ENCODE assay signal across 8 cellular contexts in the genomic region with DNA sequence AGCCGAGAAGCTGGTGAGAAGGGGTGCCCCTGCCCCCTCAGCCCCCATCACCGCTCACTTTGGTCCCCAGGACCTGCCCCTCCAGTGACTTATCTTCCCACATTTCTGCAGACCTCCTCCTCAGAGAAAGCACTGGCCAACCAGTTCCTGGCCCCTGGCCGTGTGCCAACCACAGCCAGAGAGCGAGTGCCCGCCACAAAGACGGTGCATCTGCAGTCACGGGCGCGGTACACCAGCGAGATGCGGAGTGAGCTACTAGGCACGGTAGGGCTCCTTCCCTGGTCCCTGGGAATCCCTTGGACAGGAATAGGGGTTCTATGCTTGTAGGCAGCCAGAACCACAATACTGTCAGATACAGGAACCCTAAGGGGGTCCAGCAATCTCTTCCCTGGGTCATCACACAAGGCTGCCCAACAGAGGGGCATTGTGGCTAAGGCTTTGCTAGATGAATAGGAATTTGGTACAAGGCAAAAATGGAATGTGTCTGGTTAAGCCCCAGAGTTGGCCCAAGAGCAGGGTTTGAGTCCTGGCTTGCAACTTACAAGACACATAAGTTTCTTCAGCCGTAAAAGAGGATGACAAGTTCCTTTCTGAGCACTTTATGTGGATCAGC. TPM values are rescaled to one million over a fixed set of nuclear protein-coding genes. Genes with fewer than 3 reads are reported as not detected.
DNase-seq lines count a peak whose midpoint lies in the region; ATAC-seq and TF ChIP-seq lines count a peak whose summit lies in the region.

No MANE protein-coding gene starts in this region.

- H3K4me1 ChIP-seq in liver (ENCODE audit: control insufficient read depth in 4 of 4, insufficient read depth in 4 of 4, low read length in 3 of 4): peaks cover 0 to 15% (median 12%) of the 10 kb centered on the region in 4 donors
- H3K4me1 ChIP-seq in upper lobe of left lung: peaks cover 14 to 17% (median 15%) of the 10 kb centered on the region in 4 donors

- TF ChIP-seq CTCF in liver (IDR thresholded peaks at IDR 0.05; ENCODE audit: low read depth, low read length, missing input control) (no peak), upper lobe of left lung (IDR thresholded peaks at IDR 0.05) (no peak)

- H3K27ac ChIP-seq in liver (ENCODE audit: low read depth in 1 of 2, low read length in 2 of 2): peak overlapping the region in 1 of 2 donors; percentile 97
- peak overlapping the region in 2 of 4 donors; percentile 95 to 96 for H3K27ac ChIP-seq in upper lobe of left lung

- no peak for ATAC-seq in activated naive CD8-positive, alpha-beta T cell treated with anti-CD3 and anti-CD28 coated beads, Interleukin-2, amount 50 U/mL, for 24 hours
- no peak for ATAC-seq in upper lobe of left lung (ENCODE audit: low FRiP score in 2 of 2)
- no peak for ATAC-seq in HG03108 (IDR thresholded peaks at IDR 0.05; ENCODE audit: unreplicated experiment)
- ATAC-seq in GM21381 (IDR thresholded peaks at IDR 0.05; ENCODE audit: unreplicated experiment): no peak

- no peak for TF ChIP-seq RAD21 in liver (IDR thresholded peaks at IDR 0.05)

- no peak for TF ChIP-seq EP300 in upper lobe of left lung (IDR thresholded peaks at IDR 0.05)

- no peaks in the 10 kb centered on the region for H3K9me3 Mint-ChIP-seq in activated naive CD4-positive, alpha-beta T cell treated with anti-CD3 and anti-CD28 coated beads for 36 hours
- H3K9me3 Mint-ChIP-seq in activated naive CD8-positive, alpha-beta T cell treated with anti-CD3 and anti-CD28 coated beads, Interleukin-2, amount 50 U/mL, for 24 hours: no peaks in the 10 kb centered on the region

- no peak overlapping the region for H3K9ac ChIP-seq in liver (ENCODE audit: low read depth in 1 of 2, low read length in 2 of 2)

- H3K36me3 Mint-ChIP-seq in activated naive CD4-positive, alpha-beta T cell treated with anti-CD3 and anti-CD28 coated beads for 36 hours (ENCODE audit: low read depth): peaks cover 19% of the 10 kb centered on the region
- H3K36me3 Mint-ChIP-seq in activated naive CD8-positive, alpha-beta T cell treated with anti-CD3 and anti-CD28 coated beads, Interleukin-2, amount 50 U/mL, for 24 hours (ENCODE audit: low read depth): peaks cover 23% of the 10 kb centered on the region

- H3K27me3 ChIP-seq in liver (ENCODE audit: control insufficient read depth in 4 of 4, insufficient read depth in 4 of 4, low read length in 3 of 4) (no peaks in the 10 kb centered on the region), upper lobe of left lung (no peaks in the 10 kb centered on the region)

- peak overlapping the region; percentile 57 to 92 (median 61) for H3K4me3 ChIP-seq in liver (ENCODE audit: low read depth in 1 of 3, low read length in 3 of 3)
- H3K4me3 ChIP-seq in upper lobe of left lung: peak overlapping the region in 3 of 4 donors; percentile 67 to 79 (median 77)

- intact Hi-C loops in activated naive CD4-positive, alpha-beta T cell treated with anti-CD3 and anti-CD28 coated beads for 36 hours (cut with micrococcal nuclease): loop anchor here (5.0 kb wide), 1 partner anchor 66 kb away; the partner anchor contains the start of gene ANKLE1

- H3K27ac Mint-ChIP-seq in activated naive CD4-positive, alpha-beta T cell treated with anti-CD3 and anti-CD28 coated beads for 36 hours: peak overlapping the region; percentile 97
- peak overlapping the region; percentile 79 for H3K27ac Mint-ChIP-seq in activated naive CD8-positive, alpha-beta T cell treated with anti-CD3 and anti-CD28 coated beads, Interleukin-2, amount 50 U/mL, for 24 hours

- CTCF ChIA-PET in activated naive CD4-positive, alpha-beta T cell treated with anti-CD3 and anti-CD28 coated beads for 36 hours (lab: Charles Lee): interaction anchor here (0.7 to 1.3 kb wide), 2 partner anchors 10 to 25 kb away, joined by 4 read pairs; partner anchors contain the start of gene OCEL1

- 88% methylated on average over 13 of the region's 13 CpGs for WGBS in liver
- 85 to 91% methylated on average over 8 to 12 of the region's 13 CpGs for WGBS in upper lobe of left lung, 2 donors

- no peak for DNase-seq in activated naive CD4-positive, alpha-beta T cell treated with anti-CD3 and anti-CD28 coated beads for 36 hours
- no peak for DNase-seq in activated naive CD4-positive, alpha-beta T cell treated with Interleukin-2 at 50 U/mL for 16 hours
- no peak for DNase-seq in activated naive CD8-positive, alpha-beta T cell treated with anti-CD3 and anti-CD28 coated beads, Interleukin-2, amount 50 U/mL, for 24 hours
- no peak for DNase-seq in upper lobe of left lung
- no peak for DNase-seq in NCI-H526 (lab: John Stamatoyannopoulos, UW)

- H3K4me1 Mint-ChIP-seq in activated naive CD4-positive, alpha-beta T cell treated with anti-CD3 and anti-CD28 coated beads for 36 hours (ENCODE audit: low read depth): peaks cover 10% of the 10 kb centered on the region
- H3K4me1 Mint-ChIP-seq in activated naive CD8-positive, alpha-beta T cell treated with anti-CD3 and anti-CD28 coated beads, Interleukin-2, amount 50 U/mL, for 24 hours: peaks cover 20% of the 10 kb centered on the region

- no peak for TF ChIP-seq POLR2A in upper lobe of left lung (IDR thresholded peaks at IDR 0.05)

- peaks cover 4 to 25% (median 8%) of the 10 kb centered on the region in 4 donors for H3K36me3 ChIP-seq in liver (ENCODE audit: control insufficient read depth in 4 of 4, insufficient read depth in 3 of 4, low read depth in 1 of 4, low read length in 3 of 4)
- H3K36me3 ChIP-seq in upper lobe of left lung: peaks cover 8 to 46% (median 33%) of the 10 kb centered on the region in 4 donors

- H3K9me3 ChIP-seq in liver (ENCODE audit: control insufficient read depth in 4 of 4, low read length in 3 of 4): no peaks in the 10 kb centered on the region
- no peaks in the 10 kb centered on the region for H3K9me3 ChIP-seq in upper lobe of left lung

- H3K4me3 Mint-ChIP-seq in activated naive CD4-positive, alpha-beta T cell treated with anti-CD3 and anti-CD28 coated beads for 36 hours: peak overlapping the region; percentile 85
- H3K4me3 Mint-ChIP-seq in activated naive CD8-positive, alpha-beta T cell treated with anti-CD3 and anti-CD28 coated beads, Interleukin-2, amount 50 U/mL, for 24 hours: peak overlapping the region; percentile 80

- no peaks in the 10 kb centered on the region for H3K27me3 Mint-ChIP-seq in activated naive CD4-positive, alpha-beta T cell treated with anti-CD3 and anti-CD28 coated beads for 36 hours (ENCODE audit: low read depth)
- no peaks in the 10 kb centered on the region for H3K27me3 Mint-ChIP-seq in activated naive CD8-positive, alpha-beta T cell treated with anti-CD3 and anti-CD28 coated beads, Interleukin-2, amount 50 U/mL, for 24 hours

TF ChIP-seq in liver, 16 proteins besides CTCF, POLR2A, EP300 and RAD21 (continues in another document):
- no peak for TF ChIP-seq JUND (IDR thresholded peaks at IDR 0.05)
- no peak for TF ChIP-seq ZBTB33 (IDR thresholded peaks at IDR 0.05)
- TF ChIP-seq ATF3 (IDR thresholded peaks at IDR 0.05): no peak
- TF ChIP-seq MAX (IDR thresholded peaks at IDR 0.05): no peak
- TF ChIP-seq GABPA (IDR thresholded peaks at IDR 0.05 in 1 of 2, conservative IDR thresholded peaks at IDR 0.05 in 1 of 2): no peak
- no peak for TF ChIP-seq NR2F2 (IDR thresholded peaks at IDR 0.05)
- no peak for TF ChIP-seq FOXA1 (IDR thresholded peaks at IDR 0.05)
- TF ChIP-seq TAF1 (conservative IDR thresholded peaks at IDR 0.05): no peak
- TF ChIP-seq SP1 (IDR thresholded peaks at IDR 0.05): no peak
- TF ChIP-seq HNF4G (IDR thresholded peaks at IDR 0.05): no peak
- no peak for TF ChIP-seq RXRA (IDR thresholded peaks at IDR 0.05)
- no peak for TF ChIP-seq YY1 (IDR thresholded peaks at IDR 0.05)

RNA-seq across cellular contexts. Expression of gene USE1, which starts 1.0 kb away (rescaled TPM):
- 10 to 100 TPM; 24.7 to 25.3 TPM for total RNA-seq in activated naive CD4-positive, alpha-beta T cell treated with anti-CD3 and anti-CD28 coated beads for 36 hours
- 10 to 100 TPM in 1 of 2 donors, 1 to 10 TPM in 1; 9.6 to 13.6 TPM for total RNA-seq in liver
- 10 to 100 TPM; 22.6 to 27.8 TPM for polyA plus RNA-seq in liver
- 10 to 100 TPM; 21.6 to 49.3 (median 23.9) TPM for total RNA-seq in upper lobe of left lung

RNA-seq across cellular contexts. Expression of gene OCEL1, which starts 9.9 kb away (rescaled TPM):
- 1 to 10 TPM; 8.7 to 9.3 TPM for total RNA-seq in activated naive CD4-positive, alpha-beta T cell treated with anti-CD3 and anti-CD28 coated beads for 36 hours
- total RNA-seq in liver: 10 to 100 TPM in 1 of 2 donors, 1 to 10 TPM in 1; 4.9 to 10.5 TPM
- 10 to 100 TPM; 31.1 to 32.5 TPM for polyA plus RNA-seq in liver
- total RNA-seq in upper lobe of left lung: 10 to 100 TPM; 12.3 to 37.7 (median 25.8) TPM

RNA-seq across cellular contexts. Expression of gene NR2F6, which starts 29.6 kb away (rescaled TPM):
- total RNA-seq in activated naive CD4-positive, alpha-beta T cell treated with anti-CD3 and anti-CD28 coated beads for 36 hours: 1 to 10 TPM; 5.3 to 6.0 TPM
- total RNA-seq in liver (10 to 100 TPM; 52.2 to 86.1 TPM), upper lobe of left lung (10 to 100 TPM; 55.5 to 86.8 (median 63.1) TPM)
- polyA plus RNA-seq in liver: 10 to 100 TPM; 30.5 to 53.1 TPM

RNA-seq across cellular contexts. Expression of gene USHBP1, which starts 48.4 kb away (rescaled TPM):
- total RNA-seq in activated naive CD4-positive, alpha-beta T cell treated with anti-CD3 and anti-CD28 coated beads for 36 hours: under 1 TPM in 1 of 2 experiments, not detected in 1; 0.20 TPM
- total RNA-seq in liver (1 to 10 TPM; 2.1 to 2.6 TPM), upper lobe of left lung (10 to 100 TPM in 4 of 6 donors, 1 to 10 TPM in 2; 9.1 to 21.4 (median 10.7) TPM)
- 1 to 10 TPM; 1.2 to 1.6 TPM for polyA plus RNA-seq in liver

RNA-seq across cellular contexts. Expression of gene BABAM1, which starts 51.1 kb away (rescaled TPM):
- total RNA-seq in activated naive CD4-positive, alpha-beta T cell treated with anti-CD3 and anti-CD28 coated beads for 36 hours: 100 to 1,000 TPM; 108 to 109 TPM
- total RNA-seq in liver: 10 to 100 TPM; 29.3 to 47.0 TPM
- 10 to 100 TPM; 31.3 to 35.7 TPM for polyA plus RNA-seq in liver
- 10 to 100 TPM; 45.1 to 95.3 (median 82.3) TPM for total RNA-seq in upper lobe of left lung

Comparison
In these comparisons a context has a peak if more than half of its experiments do, and no peak if none do; other contexts are left out.
1. RNA of gene NR2F6, which starts 29.6 kb away (total RNA-seq): 52.2 to 86.1 TPM in liver and 55.5 to 86.8 TPM in upper lobe of left lung; 5.3 to 6.0 TPM in activated naive CD4-positive, alpha-beta T cell treated with anti-CD3 and anti-CD28 coated beads for 36 hours; every median in the first group is over 4 times any median in the second.